In the genomic region with DNA sequence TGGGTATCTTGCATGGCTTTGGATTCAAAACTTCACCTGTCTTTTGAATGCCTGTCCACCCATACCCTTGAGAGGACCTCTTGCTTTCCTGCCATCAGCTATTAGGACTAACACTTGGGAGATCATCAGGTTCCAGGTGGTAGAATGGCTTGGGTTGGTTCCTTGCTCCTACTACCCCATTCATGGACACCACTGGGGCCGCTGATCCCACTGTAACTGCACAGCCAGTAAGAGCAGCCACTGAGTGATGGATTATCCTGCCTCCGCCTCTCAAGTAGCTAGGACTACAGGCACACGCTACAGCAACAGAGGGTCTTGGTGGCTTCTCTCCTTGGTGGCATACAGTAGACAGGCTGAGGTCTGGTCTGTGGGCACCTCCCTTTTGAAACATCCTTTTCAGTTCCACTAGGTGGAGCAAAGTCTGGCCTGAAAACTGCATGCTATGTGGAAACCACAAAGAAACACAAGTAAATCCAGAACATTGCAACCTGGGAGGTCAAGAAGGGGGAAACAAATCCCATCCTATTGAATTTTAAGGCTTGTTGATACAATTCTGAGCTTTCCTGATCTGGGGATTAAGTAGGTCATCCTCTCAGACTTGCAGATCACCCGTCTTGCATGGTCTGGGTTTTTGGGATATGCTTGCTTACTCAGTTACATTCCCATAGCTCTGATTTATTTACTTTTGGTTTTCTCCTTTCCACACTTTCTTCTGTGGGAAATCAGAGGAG, we compare ENCODE assay signal across 2 cellular contexts.
TF ChIP-seq lines count a peak whose summit lies in the region.

No MANE protein-coding gene starts in this region.

TF ChIP-seq in GM12891, 5 proteins besides CTCF, POLR2A, EP300 and RAD21:
- TF ChIP-seq POLR2AphosphoS5 (IDR thresholded peaks at IDR 0.05; ENCODE audit: low read depth, low read length): no peak
- TF ChIP-seq TAF1 (IDR thresholded peaks at IDR 0.05; ENCODE audit: low read depth, low read length): no peak

TF ChIP-seq in H1, 55 proteins besides CTCF, POLR2A, EP300 and RAD21:
- TF ChIP-seq SIN3A (conservative IDR thresholded peaks at IDR 0.05 in 1 of 2, IDR thresholded peaks at IDR 0.05 in 1 of 2; ENCODE audit: low read depth in 1 of 2, low read length in 2 of 2): no peak
- TF ChIP-seq ASH2L (IDR thresholded peaks at IDR 0.05; ENCODE audit: low read length): no peak
- TF ChIP-seq, protein P1, sequence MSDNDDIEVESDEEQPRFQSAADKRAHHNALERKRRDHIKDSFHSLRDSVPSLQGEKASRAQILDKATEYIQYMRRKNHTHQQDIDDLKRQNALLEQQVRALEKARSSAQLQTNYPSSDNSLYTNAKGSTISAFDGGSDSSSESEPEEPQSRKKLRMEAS (IDR thresholded peaks at IDR 0.05): no peak
